ENCODE assay signal across 1 cellular context in the genomic region with DNA sequence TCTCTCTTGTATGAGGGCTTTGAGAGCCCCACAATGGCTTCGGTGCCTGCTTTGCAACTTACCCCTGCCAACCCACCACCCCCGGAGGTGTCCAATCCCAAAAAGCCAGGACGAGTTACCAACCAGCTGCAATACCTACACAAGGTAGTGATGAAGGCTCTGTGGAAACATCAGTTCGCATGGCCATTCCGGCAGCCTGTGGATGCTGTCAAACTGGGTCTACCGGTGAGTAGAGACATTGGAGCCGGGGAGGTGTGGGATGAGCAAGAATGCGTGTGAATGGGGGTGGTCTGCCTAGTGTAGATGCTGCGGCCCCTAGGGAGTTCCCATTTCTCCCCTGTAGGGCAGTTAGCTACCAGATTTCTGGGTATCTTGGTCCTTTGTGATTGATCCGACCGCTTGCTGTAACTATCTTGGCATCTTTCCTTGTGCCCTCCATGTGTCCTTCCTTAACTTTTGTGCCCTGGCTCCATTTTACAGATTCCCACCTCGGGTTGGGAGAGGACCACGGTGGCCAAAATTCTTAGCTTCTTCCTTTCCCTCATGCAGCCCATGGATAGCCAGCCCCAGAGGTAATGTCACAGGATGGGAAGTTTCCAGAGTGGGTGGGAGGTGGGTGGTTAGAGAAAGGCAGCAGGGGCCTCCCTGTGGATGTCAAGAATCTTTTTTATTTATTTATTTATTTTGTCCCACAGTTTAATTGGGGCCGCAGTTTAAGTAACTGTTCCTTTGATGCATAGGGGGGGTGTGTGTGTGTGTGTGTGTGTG.
A peak's percentile ranks its signal among the peaks of the same experiment; 100 is the strongest.
TF ChIP-seq lines count a peak whose summit lies in the region.

No MANE protein-coding gene starts in this region.

TF ChIP-seq in HepG2, 621 proteins besides CTCF, POLR2A, EP300 and RAD21 (continues in another document):
- TF ChIP-seq, protein P1, sequence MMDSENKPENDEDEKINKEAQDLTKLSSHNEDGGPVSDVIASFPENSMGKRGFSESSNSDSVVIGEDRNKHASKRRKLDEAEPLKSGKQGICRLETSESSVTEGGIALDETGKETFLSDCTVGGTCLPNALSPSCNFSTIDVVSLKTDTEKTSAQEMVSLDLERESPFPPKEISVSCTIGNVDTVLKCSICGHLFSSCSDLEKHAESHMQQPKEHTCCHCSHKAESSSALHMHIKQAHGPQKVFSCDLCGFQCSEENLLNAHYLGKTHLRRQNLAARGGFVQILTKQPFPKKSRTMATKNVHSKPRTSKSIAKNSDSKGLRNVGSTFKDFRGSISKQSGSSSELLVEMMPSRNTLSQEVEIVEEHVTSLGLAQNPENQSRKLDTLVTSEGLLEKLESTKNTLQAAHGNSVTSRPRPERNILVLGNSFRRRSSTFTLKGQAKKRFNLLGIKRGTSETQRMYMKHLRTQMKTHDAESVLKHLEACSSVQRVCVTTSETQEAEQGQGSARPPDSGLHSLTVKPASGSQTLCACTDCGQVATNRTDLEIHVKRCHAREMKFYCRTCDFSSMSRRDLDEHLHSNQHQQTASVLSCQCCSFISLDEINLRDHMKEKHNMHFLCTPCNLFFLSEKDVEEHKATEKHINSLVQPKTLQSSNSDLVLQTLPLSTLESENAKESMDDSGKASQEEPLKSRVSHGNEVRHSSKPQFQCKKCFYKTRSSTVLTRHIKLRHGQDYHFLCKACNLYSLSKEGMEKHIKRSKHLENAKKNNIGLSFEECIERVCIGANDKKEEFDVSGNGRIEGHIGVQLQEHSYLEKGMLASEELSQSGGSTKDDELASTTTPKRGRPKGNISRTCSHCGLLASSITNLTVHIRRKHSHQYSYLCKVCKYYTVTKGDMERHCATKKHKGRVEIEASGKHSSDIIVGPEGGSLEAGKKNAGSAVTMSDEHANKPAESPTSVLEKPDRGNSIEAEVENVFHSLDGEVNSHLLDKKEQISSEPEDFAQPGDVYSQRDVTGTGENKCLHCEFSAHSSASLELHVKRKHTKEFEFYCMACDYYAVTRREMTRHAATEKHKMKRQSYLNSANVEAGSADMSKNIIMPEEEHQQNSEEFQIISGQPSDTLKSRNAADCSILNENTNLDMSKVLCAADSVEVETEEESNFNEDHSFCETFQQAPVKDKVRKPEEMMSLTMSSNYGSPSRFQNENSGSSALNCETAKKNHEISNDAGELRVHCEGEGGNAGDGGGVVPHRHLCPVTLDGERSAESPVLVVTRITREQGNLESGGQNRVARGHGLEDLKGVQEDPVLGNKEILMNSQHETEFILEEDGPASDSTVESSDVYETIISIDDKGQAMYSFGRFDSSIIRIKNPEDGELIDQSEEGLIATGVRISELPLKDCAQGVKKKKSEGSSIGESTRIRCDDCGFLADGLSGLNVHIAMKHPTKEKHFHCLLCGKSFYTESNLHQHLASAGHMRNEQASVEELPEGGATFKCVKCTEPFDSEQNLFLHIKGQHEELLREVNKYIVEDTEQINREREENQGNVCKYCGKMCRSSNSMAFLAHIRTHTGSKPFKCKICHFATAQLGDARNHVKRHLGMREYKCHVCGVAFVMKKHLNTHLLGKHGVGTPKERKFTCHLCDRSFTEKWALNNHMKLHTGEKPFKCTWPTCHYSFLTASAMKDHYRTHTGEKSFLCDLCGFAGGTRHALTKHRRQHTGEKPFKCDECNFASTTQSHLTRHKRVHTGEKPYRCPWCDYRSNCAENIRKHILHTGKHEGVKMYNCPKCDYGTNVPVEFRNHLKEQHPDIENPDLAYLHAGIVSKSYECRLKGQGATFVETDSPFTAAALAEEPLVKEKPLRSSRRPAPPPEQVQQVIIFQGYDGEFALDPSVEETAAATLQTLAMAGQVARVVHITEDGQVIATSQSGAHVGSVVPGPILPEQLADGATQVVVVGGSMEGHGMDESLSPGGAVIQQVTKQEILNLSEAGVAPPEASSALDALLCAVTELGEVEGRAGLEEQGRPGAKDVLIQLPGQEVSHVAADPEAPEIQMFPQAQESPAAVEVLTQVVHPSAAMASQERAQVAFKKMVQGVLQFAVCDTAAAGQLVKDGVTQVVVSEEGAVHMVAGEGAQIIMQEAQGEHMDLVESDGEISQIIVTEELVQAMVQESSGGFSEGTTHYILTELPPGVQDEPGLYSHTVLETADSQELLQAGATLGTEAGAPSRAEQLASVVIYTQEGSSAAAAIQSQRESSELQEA (CRISPR knock-in tag; IDR thresholded peaks at IDR 0.05; ENCODE audit: not compliant biosample characterization), result peak; percentile 57
- TF ChIP-seq RBM22 (optimal IDR thresholded peaks at IDR 0.05; ENCODE audit: low read length) (peak; percentile 64), ZNF775 (CRISPR knock-in tag; IDR thresholded peaks at IDR 0.05; ENCODE audit: borderline replicate concordance) (no peak), ZNF317 (CRISPR knock-in tag; IDR thresholded peaks at IDR 0.05) (0 out of 2 replicates have a peak, but pooled peaks have one; percentile 23), SAP130 (CRISPR knock-in tag; IDR thresholded peaks at IDR 0.05; ENCODE audit: low read depth) (peak; percentile 49; the same call in 1 of the 2 replicates), ZNF556 (CRISPR knock-in tag; IDR thresholded peaks at IDR 0.05; ENCODE audit: borderline replicate concordance) (no peak), XBP1 (CRISPR knock-in tag; IDR thresholded peaks at IDR 0.05) (no peak), EEA1 (CRISPR knock-in tag; IDR thresholded peaks at IDR 0.05; ENCODE audit: borderline replicate concordance) (no peak), ATM (IDR thresholded peaks at IDR 0.05; ENCODE audit: borderline replicate concordance) (no peak), ELF1 (CRISPR knock-in tag; IDR thresholded peaks at IDR 0.05) (no peak), AGO1 (IDR thresholded peaks at IDR 0.05; ENCODE audit: low read depth, low read length, poor library complexity, severe bottlenecking) (no peak), ARNT (IDR thresholded peaks at IDR 0.05) (no peak), ZNF180 (CRISPR knock-in tag; IDR thresholded peaks at IDR 0.05; ENCODE audit: borderline replicate concordance, low read depth) (no peak), ZIK1 (CRISPR knock-in tag; IDR thresholded peaks at IDR 0.05; ENCODE audit: borderline replicate concordance, low read depth) (no peak), ZNF883 (CRISPR knock-in tag; IDR thresholded peaks at IDR 0.05; ENCODE audit: not compliant biosample characterization) (peak; percentile 39), KLF15 (CRISPR knock-in tag; IDR thresholded peaks at IDR 0.05; ENCODE audit: borderline replicate concordance) (0 out of 2 replicates have a peak, but pooled peaks have one; percentile 38), RBFOX2 (IDR thresholded peaks at IDR 0.05; ENCODE audit: low read depth, low read length) (peak; percentile 37; the same call in 1 of the 2 replicates), RARG (CRISPR knock-in tag; IDR thresholded peaks at IDR 0.05; ENCODE audit: low read depth) (no peak), XRCC5 (optimal IDR thresholded peaks at IDR 0.05; ENCODE audit: low read length) (peak; percentile 49), ZNF547 (CRISPR knock-in tag; IDR thresholded peaks at IDR 0.05) (no peak), ZNF296 (CRISPR knock-in tag; conservative IDR thresholded peaks at IDR 0.05) (no peak), AGO2 (optimal IDR thresholded peaks at IDR 0.05; ENCODE audit: low read depth, low read length) (peak; percentile 73), ZNF44 (CRISPR knock-in tag; IDR thresholded peaks at IDR 0.05) (0 out of 2 replicates have a peak, but pooled peaks have one; percentile 43)
- TF ChIP-seq, protein P2, sequence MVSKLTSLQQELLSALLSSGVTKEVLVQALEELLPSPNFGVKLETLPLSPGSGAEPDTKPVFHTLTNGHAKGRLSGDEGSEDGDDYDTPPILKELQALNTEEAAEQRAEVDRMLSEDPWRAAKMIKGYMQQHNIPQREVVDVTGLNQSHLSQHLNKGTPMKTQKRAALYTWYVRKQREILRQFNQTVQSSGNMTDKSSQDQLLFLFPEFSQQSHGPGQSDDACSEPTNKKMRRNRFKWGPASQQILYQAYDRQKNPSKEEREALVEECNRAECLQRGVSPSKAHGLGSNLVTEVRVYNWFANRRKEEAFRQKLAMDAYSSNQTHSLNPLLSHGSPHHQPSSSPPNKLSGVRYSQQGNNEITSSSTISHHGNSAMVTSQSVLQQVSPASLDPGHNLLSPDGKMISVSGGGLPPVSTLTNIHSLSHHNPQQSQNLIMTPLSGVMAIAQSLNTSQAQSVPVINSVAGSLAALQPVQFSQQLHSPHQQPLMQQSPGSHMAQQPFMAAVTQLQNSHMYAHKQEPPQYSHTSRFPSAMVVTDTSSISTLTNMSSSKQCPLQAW (CRISPR knock-in tag; IDR thresholded peaks at IDR 0.05), result peak; percentile 37; the same call in 1 of the 2 replicates
- TF ChIP-seq, protein P3, sequence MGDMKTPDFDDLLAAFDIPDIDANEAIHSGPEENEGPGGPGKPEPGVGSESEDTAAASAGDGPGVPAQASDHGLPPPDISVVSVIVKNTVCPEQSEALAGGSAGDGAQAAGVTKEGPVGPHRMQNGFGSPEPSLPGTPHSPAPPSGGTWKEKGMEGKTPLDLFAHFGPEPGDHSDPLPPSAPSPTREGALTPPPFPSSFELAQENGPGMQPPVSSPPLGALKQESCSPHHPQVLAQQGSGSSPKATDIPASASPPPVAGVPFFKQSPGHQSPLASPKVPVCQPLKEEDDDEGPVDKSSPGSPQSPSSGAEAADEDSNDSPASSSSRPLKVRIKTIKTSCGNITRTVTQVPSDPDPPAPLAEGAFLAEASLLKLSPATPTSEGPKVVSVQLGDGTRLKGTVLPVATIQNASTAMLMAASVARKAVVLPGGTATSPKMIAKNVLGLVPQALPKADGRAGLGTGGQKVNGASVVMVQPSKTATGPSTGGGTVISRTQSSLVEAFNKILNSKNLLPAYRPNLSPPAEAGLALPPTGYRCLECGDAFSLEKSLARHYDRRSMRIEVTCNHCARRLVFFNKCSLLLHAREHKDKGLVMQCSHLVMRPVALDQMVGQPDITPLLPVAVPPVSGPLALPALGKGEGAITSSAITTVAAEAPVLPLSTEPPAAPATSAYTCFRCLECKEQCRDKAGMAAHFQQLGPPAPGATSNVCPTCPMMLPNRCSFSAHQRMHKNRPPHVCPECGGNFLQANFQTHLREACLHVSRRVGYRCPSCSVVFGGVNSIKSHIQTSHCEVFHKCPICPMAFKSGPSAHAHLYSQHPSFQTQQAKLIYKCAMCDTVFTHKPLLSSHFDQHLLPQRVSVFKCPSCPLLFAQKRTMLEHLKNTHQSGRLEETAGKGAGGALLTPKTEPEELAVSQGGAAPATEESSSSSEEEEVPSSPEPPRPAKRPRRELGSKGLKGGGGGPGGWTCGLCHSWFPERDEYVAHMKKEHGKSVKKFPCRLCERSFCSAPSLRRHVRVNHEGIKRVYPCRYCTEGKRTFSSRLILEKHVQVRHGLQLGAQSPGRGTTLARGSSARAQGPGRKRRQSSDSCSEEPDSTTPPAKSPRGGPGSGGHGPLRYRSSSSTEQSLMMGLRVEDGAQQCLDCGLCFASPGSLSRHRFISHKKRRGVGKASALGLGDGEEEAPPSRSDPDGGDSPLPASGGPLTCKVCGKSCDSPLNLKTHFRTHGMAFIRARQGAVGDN (CRISPR knock-in tag; IDR thresholded peaks at IDR 0.05), result peak; percentile 26; the same call in 1 of the 2 replicates
- TF ChIP-seq, protein P4, sequence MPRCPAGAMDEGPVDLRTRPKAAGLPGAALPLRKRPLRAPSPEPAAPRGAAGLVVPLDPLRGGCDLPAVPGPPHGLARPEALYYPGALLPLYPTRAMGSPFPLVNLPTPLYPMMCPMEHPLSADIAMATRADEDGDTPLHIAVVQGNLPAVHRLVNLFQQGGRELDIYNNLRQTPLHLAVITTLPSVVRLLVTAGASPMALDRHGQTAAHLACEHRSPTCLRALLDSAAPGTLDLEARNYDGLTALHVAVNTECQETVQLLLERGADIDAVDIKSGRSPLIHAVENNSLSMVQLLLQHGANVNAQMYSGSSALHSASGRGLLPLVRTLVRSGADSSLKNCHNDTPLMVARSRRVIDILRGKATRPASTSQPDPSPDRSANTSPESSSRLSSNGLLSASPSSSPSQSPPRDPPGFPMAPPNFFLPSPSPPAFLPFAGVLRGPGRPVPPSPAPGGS (CRISPR knock-in tag; IDR thresholded peaks at IDR 0.05), result no peak; the same call in 1 of the 2 replicates
- TF ChIP-seq, protein P5, sequence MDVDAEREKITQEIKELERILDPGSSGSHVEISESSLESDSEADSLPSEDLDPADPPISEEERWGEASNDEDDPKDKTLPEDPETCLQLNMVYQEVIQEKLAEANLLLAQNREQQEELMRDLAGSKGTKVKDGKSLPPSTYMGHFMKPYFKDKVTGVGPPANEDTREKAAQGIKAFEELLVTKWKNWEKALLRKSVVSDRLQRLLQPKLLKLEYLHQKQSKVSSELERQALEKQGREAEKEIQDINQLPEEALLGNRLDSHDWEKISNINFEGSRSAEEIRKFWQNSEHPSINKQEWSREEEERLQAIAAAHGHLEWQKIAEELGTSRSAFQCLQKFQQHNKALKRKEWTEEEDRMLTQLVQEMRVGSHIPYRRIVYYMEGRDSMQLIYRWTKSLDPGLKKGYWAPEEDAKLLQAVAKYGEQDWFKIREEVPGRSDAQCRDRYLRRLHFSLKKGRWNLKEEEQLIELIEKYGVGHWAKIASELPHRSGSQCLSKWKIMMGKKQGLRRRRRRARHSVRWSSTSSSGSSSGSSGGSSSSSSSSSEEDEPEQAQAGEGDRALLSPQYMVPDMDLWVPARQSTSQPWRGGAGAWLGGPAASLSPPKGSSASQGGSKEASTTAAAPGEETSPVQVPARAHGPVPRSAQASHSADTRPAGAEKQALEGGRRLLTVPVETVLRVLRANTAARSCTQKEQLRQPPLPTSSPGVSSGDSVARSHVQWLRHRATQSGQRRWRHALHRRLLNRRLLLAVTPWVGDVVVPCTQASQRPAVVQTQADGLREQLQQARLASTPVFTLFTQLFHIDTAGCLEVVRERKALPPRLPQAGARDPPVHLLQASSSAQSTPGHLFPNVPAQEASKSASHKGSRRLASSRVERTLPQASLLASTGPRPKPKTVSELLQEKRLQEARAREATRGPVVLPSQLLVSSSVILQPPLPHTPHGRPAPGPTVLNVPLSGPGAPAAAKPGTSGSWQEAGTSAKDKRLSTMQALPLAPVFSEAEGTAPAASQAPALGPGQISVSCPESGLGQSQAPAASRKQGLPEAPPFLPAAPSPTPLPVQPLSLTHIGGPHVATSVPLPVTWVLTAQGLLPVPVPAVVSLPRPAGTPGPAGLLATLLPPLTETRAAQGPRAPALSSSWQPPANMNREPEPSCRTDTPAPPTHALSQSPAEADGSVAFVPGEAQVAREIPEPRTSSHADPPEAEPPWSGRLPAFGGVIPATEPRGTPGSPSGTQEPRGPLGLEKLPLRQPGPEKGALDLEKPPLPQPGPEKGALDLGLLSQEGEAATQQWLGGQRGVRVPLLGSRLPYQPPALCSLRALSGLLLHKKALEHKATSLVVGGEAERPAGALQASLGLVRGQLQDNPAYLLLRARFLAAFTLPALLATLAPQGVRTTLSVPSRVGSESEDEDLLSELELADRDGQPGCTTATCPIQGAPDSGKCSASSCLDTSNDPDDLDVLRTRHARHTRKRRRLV (CRISPR knock-in tag; IDR thresholded peaks at IDR 0.05), result no peak
- TF ChIP-seq, protein P6, sequence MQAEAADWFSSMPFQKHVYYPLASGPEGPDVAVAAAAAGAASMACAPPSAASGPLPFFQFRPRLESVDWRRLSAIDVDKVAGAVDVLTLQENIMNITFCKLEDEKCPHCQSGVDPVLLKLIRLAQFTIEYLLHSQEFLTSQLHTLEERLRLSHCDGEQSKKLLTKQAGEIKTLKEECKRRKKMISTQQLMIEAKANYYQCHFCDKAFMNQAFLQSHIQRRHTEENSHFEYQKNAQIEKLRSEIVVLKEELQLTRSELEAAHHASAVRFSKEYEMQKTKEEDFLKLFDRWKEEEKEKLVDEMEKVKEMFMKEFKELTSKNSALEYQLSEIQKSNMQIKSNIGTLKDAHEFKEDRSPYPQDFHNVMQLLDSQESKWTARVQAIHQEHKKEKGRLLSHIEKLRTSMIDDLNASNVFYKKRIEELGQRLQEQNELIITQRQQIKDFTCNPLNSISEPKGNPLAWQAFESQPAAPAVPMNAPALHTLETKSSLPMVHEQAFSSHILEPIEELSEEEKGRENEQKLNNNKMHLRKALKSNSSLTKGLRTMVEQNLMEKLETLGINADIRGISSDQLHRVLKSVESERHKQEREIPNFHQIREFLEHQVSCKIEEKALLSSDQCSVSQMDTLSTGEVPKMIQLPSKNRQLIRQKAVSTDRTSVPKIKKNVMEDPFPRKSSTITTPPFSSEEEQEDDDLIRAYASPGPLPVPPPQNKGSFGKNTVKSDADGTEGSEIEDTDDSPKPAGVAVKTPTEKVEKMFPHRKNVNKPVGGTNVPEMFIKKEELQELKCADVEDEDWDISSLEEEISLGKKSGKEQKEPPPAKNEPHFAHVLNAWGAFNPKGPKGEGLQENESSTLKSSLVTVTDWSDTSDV (CRISPR knock-in tag; IDR thresholded peaks at IDR 0.05), result no peak
